22 cellular contexts compared by ENCODE assay signal in the genomic region with DNA sequence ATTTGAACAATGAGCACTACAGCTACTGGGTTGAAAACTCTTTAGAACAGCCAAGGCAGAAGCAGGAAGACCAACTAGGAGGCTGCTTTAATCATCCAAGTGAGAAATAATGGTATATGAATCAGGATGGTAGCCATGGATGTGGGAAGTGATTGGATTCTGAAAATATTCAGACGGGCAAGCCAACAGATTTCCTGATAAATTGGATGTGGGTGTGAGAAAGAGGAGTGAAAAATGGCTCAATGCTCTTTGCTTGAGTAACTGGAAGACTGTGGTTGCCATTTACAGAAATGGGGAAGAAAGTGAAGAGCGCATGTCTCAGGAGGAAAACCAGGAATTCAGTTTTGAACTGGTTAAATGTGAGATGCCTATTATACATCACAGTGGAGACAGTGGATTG. TPM values are rescaled to one million over a fixed set of nuclear protein-coding genes. Genes with fewer than 3 reads are reported as not detected.
DNase-seq lines count a peak whose midpoint lies in the region; ATAC-seq and TF ChIP-seq lines count a peak whose summit lies in the region.
"Had no signal": no experiment of that assay in that cellular context is flagged by ENCODE, and none has a peak within 500 bp of the region (broad histone marks: within the 10 kb centered on the region; RNA-seq: fewer than 3 reads in every experiment).

No MANE protein-coding gene starts in this region.

- H3K4me3 ChIP-seq in PC-3 (ENCODE audit: low read length) (peak overlapping the region; percentile 29; the same call in 1 of the 2 replicates), lower leg skin (ENCODE audit: low read depth, poor library complexity, severe bottlenecking) (no peak overlapping the region)
- H3K4me3 ChIP-seq: BLaER1, GM12878 had no signal

- peaks cover 59% of the 10 kb centered on the region for H3K4me1 ChIP-seq in PC-3 (ENCODE audit: insufficient read depth, low read length)
- H3K4me1 ChIP-seq: BE2C, BLaER1 had no signal

- CTCF ChIA-PET in PC-3 (lab: Charles Lee), result no interaction called here

- POLR2A ChIA-PET in PC-3 (lab: Charles Lee; ENCODE audit: unreplicated experiment), result no interaction called here

- H3F3A ChIP-seq in PC-3 (ENCODE audit: low read length, unreplicated experiment), result peaks cover 13% of the 10 kb centered on the region

- H2AFZ ChIP-seq in PC-3 (ENCODE audit: low read length), result peak overlapping the region; percentile 59

- H3K27ac ChIP-seq in PC-3 (ENCODE audit: low read length), result peak overlapping the region; percentile 96
- H3K27ac ChIP-seq: BLaER1 had no signal

- H3K27me3 ChIP-seq in PC-3 (ENCODE audit: low read length), result no peaks in the 10 kb centered on the region
- H3K27me3 ChIP-seq: BE2C, BLaER1 had no signal

- intact Hi-C loops in PC-3 (cut with micrococcal nuclease) (loop anchor here (5.0 kb wide), 1 partner anchor 40 kb away; no protein-coding TSS in a partner anchor), lower leg skin (cut with DNase I; ENCODE audit: low total_unique reads) (no loop called here)

- H3K4me2 ChIP-seq in PC-3 (ENCODE audit: low read length), result peak overlapping the region; percentile 75
- H3K4me2 ChIP-seq: BLaER1 had no signal

- DNase-seq in PC-3, result no peak
- peak; percentile 4 for DNase-seq in kidney tubule cell (ENCODE audit: low spot score)
- no peak for DNase-seq in GM20000 (ENCODE audit: low spot score)
- DNase-seq in activated CD8-positive, alpha-beta memory T cell treated with anti-CD3 and anti-CD28 coated beads, Interleukin-2, amount 50 U/mL, for 48 hours, result no peak
- no peak for DNase-seq in lower leg skin (ENCODE audit: low spot score in 2 of 2)
- DNase-seq: 8988T; ACHN; BE2C; C1 segment of cervical spinal cord; CD4-positive, alpha-beta memory T cell; CD4-positive, CD25-positive, alpha-beta regulatory T cell; CD8-positive, alpha-beta memory T cell; COR-L47; DMS 273 treated with DMSO at 0.1 percent for 48 hours; DMS153; DMS53; DMS79; DND-41; EL; GDM1 had no signal

- H3K9ac ChIP-seq in PC-3 (ENCODE audit: low read length), result peak overlapping the region; percentile 48
- H3K9ac ChIP-seq: BLaER1 had no signal

- TF ChIP-seq CTCF in PC-3 (conservative IDR thresholded peaks at IDR 0.05; ENCODE audit: low read depth, low read length) (no peak), GM20000 (IDR thresholded peaks at IDR 0.05; ENCODE audit: extremely low read depth, missing control alignments) (no peak), lower leg skin (IDR thresholded peaks at IDR 0.05) (no peak)

- no peaks in the 10 kb centered on the region for H3K9me3 ChIP-seq in PC-3 (ENCODE audit: low read length)
- H3K9me3 ChIP-seq: BLaER1 had no signal

- TF ChIP-seq POLR2A in lower leg skin (IDR thresholded peaks at IDR 0.05), result no peak

- H3K9me2 ChIP-seq in PC-3 (replicated peaks; ENCODE audit: low read length), result 0 out of 2 replicates have a peak, but pooled peaks cover 7% of the 10 kb centered on the region

- H4K20me1 ChIP-seq in PC-3 (ENCODE audit: low read length), result no peaks in the 10 kb centered on the region
- H4K20me1 ChIP-seq: BLaER1 had no signal

- ATAC-seq in PC-3, result no peak
- ATAC-seq: GM12878 had no signal

- WGBS in lower leg skin, 2 donors, result 88 to 89% methylated on average over 2 of the region's 2 CpGs

- H3K79me2 ChIP-seq in PC-3 (ENCODE audit: low read length), result no peaks in the 10 kb centered on the region

- no TSS peak for BruUV-seq in PC-3 (replicated peaks; lab: Mats Ljungman, UMichigan)

- H3K36me3 ChIP-seq in PC-3 (ENCODE audit: low read depth, low read length), result no peaks in the 10 kb centered on the region
- H3K36me3 ChIP-seq: BE2C, BLaER1 had no signal

RNA-seq across cellular contexts. Expression of a gene that starts 50.4 kb away (rescaled TPM):
- 3.6 and 6.3 TPM in 2 replicates for total RNA-seq in PC-3 (2014; rRNA removed)
- not detected for total RNA-seq in lower leg skin
- total RNA-seq: CD4-positive, alpha-beta memory T cell had no signal
